In genomic region chr9:129558063-129558550, GRCh38 we compare ENCODE assay signal across 20 cellular contexts.
DNase-seq lines count a peak whose midpoint lies in the region; ATAC-seq and TF ChIP-seq lines count a peak whose summit lies in the region.
"Had no signal": no experiment of that assay in that cellular context is flagged by ENCODE, and none has a peak within 500 bp of the region (broad histone marks: within the 10 kb centered on the region; RNA-seq: fewer than 3 reads in every experiment).

No MANE protein-coding gene starts in this region.

- H3K79me2 ChIP-seq in mesendoderm (ENCODE audit: control insufficient read depth, insufficient read depth, low read length) = no peaks in the 10 kb centered on the region

- peak overlapping the region; percentile 91 for H3K18ac ChIP-seq in mesendoderm (ENCODE audit: low read length)

- no peaks in the 10 kb centered on the region for H3K9me3 Mint-ChIP-seq in natural killer cell treated with Interleukin-12 subunit alpha and Interleukin-12 subunit beta and Interleukin-15 and Interleukin-18, amount 100 ng/mL, for 72 hours
- H3K9me3 Mint-ChIP-seq in natural killer cell (no peaks in the 10 kb centered on the region), type B pancreatic cell (no peaks in the 10 kb centered on the region)
- no peaks in the 10 kb centered on the region for H3K9me3 Mint-ChIP-seq in activated naive CD4-positive, alpha-beta T cell treated with anti-CD3 and anti-CD28 coated beads, Interleukin-2, amount 50 U/mL, for 72 hours
- H3K9me3 Mint-ChIP-seq: activated naive CD4-positive, alpha-beta T cell treated with anti-CD3 and anti-CD28 coated beads, Interleukin-2, amount 10 ng/mL, durations not matched to agents 7 days and 5 days; T-helper 1 cell treated with Interleukin-12 subunit alpha and Interleukin-12 subunit beta and Interleukin-4 antibody, amounts not matched to agents 30 μg/mL and 1 μg/mL, for 36 hours had no signal

- no peaks in the 10 kb centered on the region for H3K79me1 ChIP-seq in mesendoderm (ENCODE audit: low read length)

- peak overlapping the region; percentile 92 for H3K23ac ChIP-seq in mesendoderm (ENCODE audit: low read length)

- peaks cover 25% of the 10 kb centered on the region for H3K4me1 ChIP-seq in mesendoderm (ENCODE audit: control insufficient read depth, low read depth, low read length)
- H3K4me1 ChIP-seq: upper lobe of right lung had no signal

- no peak overlapping the region for H3K4me3 Mint-ChIP-seq in natural killer cell treated with Interleukin-12 subunit alpha and Interleukin-12 subunit beta and Interleukin-15 and Interleukin-18, amount 100 ng/mL, for 72 hours
- H3K4me3 Mint-ChIP-seq in natural killer cell = no peak overlapping the region
- H3K4me3 Mint-ChIP-seq in type B pancreatic cell = no peak overlapping the region
- H3K4me3 Mint-ChIP-seq: activated naive CD4-positive, alpha-beta T cell treated with anti-CD3 and anti-CD28 coated beads, Interleukin-2, amount 10 ng/mL, durations not matched to agents 7 days and 5 days; T-helper 1 cell treated with Interleukin-12 subunit alpha and Interleukin-12 subunit beta and Interleukin-4 antibody, amounts not matched to agents 30 μg/mL and 1 μg/mL, for 36 hours had no signal

- H3K36me3 Mint-ChIP-seq in natural killer cell treated with Interleukin-12 subunit alpha and Interleukin-12 subunit beta and Interleukin-15 and Interleukin-18, amount 100 ng/mL, for 72 hours = no peaks in the 10 kb centered on the region
- H3K36me3 Mint-ChIP-seq in natural killer cell (no peaks in the 10 kb centered on the region), type B pancreatic cell (no peaks in the 10 kb centered on the region)
- H3K36me3 Mint-ChIP-seq in activated naive CD4-positive, alpha-beta T cell treated with anti-CD3 and anti-CD28 coated beads, Interleukin-2, amount 50 U/mL, for 72 hours = no peaks in the 10 kb centered on the region
- H3K36me3 Mint-ChIP-seq: activated naive CD4-positive, alpha-beta T cell treated with anti-CD3 and anti-CD28 coated beads, Interleukin-2, amount 10 ng/mL, durations not matched to agents 7 days and 5 days had no signal

- no peaks in the 10 kb centered on the region for H3K4me1 Mint-ChIP-seq in natural killer cell treated with Interleukin-12 subunit alpha and Interleukin-12 subunit beta and Interleukin-15 and Interleukin-18, amount 100 ng/mL, for 72 hours (ENCODE audit: low read depth in 2 of 2)
- H3K4me1 Mint-ChIP-seq in natural killer cell (no peaks in the 10 kb centered on the region), type B pancreatic cell (ENCODE audit: unreplicated experiment) (peaks cover 56% of the 10 kb centered on the region)
- H3K4me1 Mint-ChIP-seq: activated naive CD4-positive, alpha-beta T cell treated with anti-CD3 and anti-CD28 coated beads, Interleukin-2, amount 10 ng/mL, durations not matched to agents 7 days and 5 days had no signal

- peak overlapping the region; percentile 83 for H2BK120ac ChIP-seq in mesendoderm (ENCODE audit: low read depth, low read length)

- intact Hi-C loops in natural killer cell (cut with micrococcal nuclease) = loop anchor here (10.0 kb wide), 1 partner anchor 63 kb away; no protein-coding TSS in a partner anchor
- intact Hi-C loops in Right ventricle myocardium inferior (cut with DNase I) = no loop called here

- H3K36me3 ChIP-seq in mesendoderm (ENCODE audit: control insufficient read depth, insufficient read depth, low read length) = no peaks in the 10 kb centered on the region
- H3K36me3 ChIP-seq: upper lobe of right lung had no signal

- peak overlapping the region; percentile 89 for H3K4ac ChIP-seq in mesendoderm (ENCODE audit: low read depth, low read length)

- DNase-seq in natural killer cell treated with Interleukin-12 subunit alpha and Interleukin-12 subunit beta and Interleukin-15 and Interleukin-18, amount 100 ng/mL, for 72 hours (ENCODE audit: low spot score) = peak; percentile 58
- DNase-seq in natural killer cell = no peak
- no peak for DNase-seq in mesendoderm
- DNase-seq in type B pancreatic cell (ENCODE audit: extremely low spot score, unreplicated experiment) = no peak
- DNase-seq in cerebellar cortex (ENCODE audit: low spot score) = no peak
- no peak for DNase-seq in activated naive CD4-positive, alpha-beta T cell treated with anti-CD3 and anti-CD28 coated beads, Interleukin-2, amount 50 U/mL, for 72 hours (ENCODE audit: low spot score in 2 of 2)
- no peak for DNase-seq in Right ventricle myocardium inferior (ENCODE audit: missing footprints)
- DNase-seq: activated CD8-positive, alpha-beta memory T cell treated with anti-CD3 and anti-CD28 coated beads, Interleukin-2, amount 50 U/mL, for 48 hours; activated naive CD4-positive, alpha-beta T cell treated with anti-CD3 and anti-CD28 coated beads, Interleukin-2, amount 10 ng/mL, durations not matched to agents 7 days and 5 days; HCEC 1CT; NCI-H1048; NCI-H2171; NCI-H774; nucleus accumbens; stimulated activated CD4-positive, alpha-beta T cell treated with anti-CD3 and anti-CD28 coated beads, Interleukin-4, amount 100 ng/mL, for 4 hours; upper lobe of right lung had no signal

- H2BK15ac ChIP-seq in mesendoderm (replicated peaks; ENCODE audit: low read depth) = no peak overlapping the region

- no CpG with 5 or more reads among the region's 16 CpGs for WGBS in mesendoderm (ENCODE audit: extremely low coverage, insufficient coverage, low lambda C conversion rate)

- H3K27ac Mint-ChIP-seq in natural killer cell treated with Interleukin-12 subunit alpha and Interleukin-12 subunit beta and Interleukin-15 and Interleukin-18, amount 100 ng/mL, for 72 hours = no peak overlapping the region
- H3K27ac Mint-ChIP-seq in natural killer cell (no peak overlapping the region), type B pancreatic cell (peak overlapping the region; percentile 59)
- no peak overlapping the region for H3K27ac Mint-ChIP-seq in activated naive CD4-positive, alpha-beta T cell treated with anti-CD3 and anti-CD28 coated beads, Interleukin-2, amount 50 U/mL, for 72 hours
- H3K27ac Mint-ChIP-seq: activated naive CD4-positive, alpha-beta T cell treated with anti-CD3 and anti-CD28 coated beads, Interleukin-2, amount 10 ng/mL, durations not matched to agents 7 days and 5 days; T-helper 1 cell treated with Interleukin-12 subunit alpha and Interleukin-12 subunit beta and Interleukin-4 antibody, amounts not matched to agents 30 μg/mL and 1 μg/mL, for 36 hours had no signal

- peak in 1 of 2 donors; percentile 9 for ATAC-seq in natural killer cell treated with Interleukin-12 subunit alpha and Interleukin-12 subunit beta and Interleukin-15 and Interleukin-18, amount 100 ng/mL, for 72 hours
- ATAC-seq in natural killer cell (no peak), Right ventricle myocardium inferior (no peak)
- no peak for ATAC-seq in activated naive CD4-positive, alpha-beta T cell treated with anti-CD3 and anti-CD28 coated beads, Interleukin-2, amount 50 U/mL, for 72 hours
- ATAC-seq: upper lobe of right lung had no signal

- peak overlapping the region; percentile 87 for H3K56ac ChIP-seq in mesendoderm (ENCODE audit: low read length)

- peak overlapping the region; percentile 67 for H3K9ac ChIP-seq in mesendoderm (ENCODE audit: low read length)

- no peak overlapping the region for H3K4me3 ChIP-seq in mesendoderm (ENCODE audit: low read length)
- H3K4me3 ChIP-seq: lung, skin epidermis, upper lobe of right lung had no signal

- no peaks in the 10 kb centered on the region for H3K27me3 ChIP-seq in mesendoderm (ENCODE audit: insufficient read depth, low read length, poor library complexity)
- H3K27me3 ChIP-seq: upper lobe of right lung had no signal

- H4K8ac ChIP-seq in mesendoderm (ENCODE audit: low read depth, low read length) = peak overlapping the region; percentile 44

- H2AK5ac ChIP-seq in mesendoderm (ENCODE audit: low read length) = peak overlapping the region; percentile 99

- H3K4me2 ChIP-seq in mesendoderm (ENCODE audit: low read length) = no peak overlapping the region

- TF ChIP-seq CTCF in natural killer cell (IDR thresholded peaks at IDR 0.05) = no peak
- no peak for TF ChIP-seq CTCF in type B pancreatic cell (conservative IDR thresholded peaks at IDR 0.05)

- peak overlapping the region; percentile 92 for H2BK5ac ChIP-seq in mesendoderm (ENCODE audit: low read length)

- H3K27ac ChIP-seq in cingulate gyrus (ENCODE audit: low read depth, low read length) (peak overlapping the region; percentile 10), mesendoderm (ENCODE audit: low read depth, low read length) (peak overlapping the region; percentile 96)
- H3K27ac ChIP-seq: upper lobe of right lung had no signal

- H3K27me3 Mint-ChIP-seq in natural killer cell treated with Interleukin-12 subunit alpha and Interleukin-12 subunit beta and Interleukin-15 and Interleukin-18, amount 100 ng/mL, for 72 hours = peaks cover 0 to 6% of the 10 kb centered on the region in 2 donors
- H3K27me3 Mint-ChIP-seq in natural killer cell (ENCODE audit: low read depth in 2 of 2) (peaks cover 0 to 6% of the 10 kb centered on the region in 2 donors), type B pancreatic cell (no peaks in the 10 kb centered on the region)

- H4K5ac ChIP-seq in mesendoderm (ENCODE audit: low read length) = no peak overlapping the region
